20 cellular contexts compared by ENCODE assay signal in the genomic region with DNA sequence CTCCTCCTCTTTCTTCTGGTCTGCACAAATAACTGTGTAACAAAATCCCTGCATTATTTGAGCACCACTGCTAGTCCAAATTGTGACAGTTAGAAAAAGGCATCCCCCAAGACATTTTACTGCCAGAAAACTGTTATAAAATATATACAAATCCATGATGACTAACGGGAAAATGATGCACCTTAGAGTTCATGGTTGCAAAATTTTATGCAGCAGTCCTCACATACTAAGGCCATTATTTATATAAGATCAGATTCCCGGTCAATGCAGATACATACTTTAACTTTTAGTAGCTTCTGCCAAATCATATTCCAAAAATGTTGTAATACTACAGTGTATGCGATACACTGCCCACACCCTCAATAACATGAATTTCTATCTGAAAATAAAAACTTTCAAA.
A peak's percentile ranks its signal among the peaks of the same experiment; 100 is the strongest.
DNase-seq lines count a peak whose midpoint lies in the region; ATAC-seq and TF ChIP-seq lines count a peak whose summit lies in the region.
"Had no signal": no experiment of that assay in that cellular context is flagged by ENCODE, and none has a peak within 500 bp of the region (broad histone marks: within the 10 kb centered on the region; RNA-seq: fewer than 3 reads in every experiment).

No MANE protein-coding gene starts in this region.

- H3K9me3 ChIP-seq in AG04450 (ENCODE audit: control insufficient read depth, insufficient read depth, low read length): no peaks in the 10 kb centered on the region

- no peaks in the 10 kb centered on the region for H3K4me1 Mint-ChIP-seq in activated T-helper 17 cell treated with anti-CD3 and anti-CD28 coated beads, Interleukin-2, amount 50 U/mL, for 72 hours
- H3K4me1 Mint-ChIP-seq: activated naive CD4-positive, alpha-beta T cell treated with anti-CD3 and anti-CD28 coated beads, Interleukin-2, amount 10 ng/mL, durations not matched to agents 7 days and 5 days; endodermal cell; naive thymus-derived CD8-positive, alpha-beta T cell had no signal

- H3K27me3 ChIP-seq in AG04450 (ENCODE audit: control insufficient read depth, insufficient read depth, low read length): no peaks in the 10 kb centered on the region

- no peak overlapping the region for H3K27ac Mint-ChIP-seq in activated T-helper 17 cell treated with anti-CD3 and anti-CD28 coated beads, Interleukin-2, amount 50 U/mL, for 72 hours
- H3K27ac Mint-ChIP-seq: activated naive CD4-positive, alpha-beta T cell treated with anti-CD3 and anti-CD28 coated beads, Interleukin-2, amount 10 ng/mL, durations not matched to agents 7 days and 5 days; endodermal cell had no signal

- H3K27me3 Mint-ChIP-seq in activated T-helper 17 cell treated with anti-CD3 and anti-CD28 coated beads, Interleukin-2, amount 50 U/mL, for 72 hours: peaks cover 5% of the 10 kb centered on the region

- peak; percentile 72 for DNase-seq in AG04450 (ENCODE audit: low read depth, low spot score)
- peak; percentile 98 for DNase-seq in HS-5 (ENCODE audit: low read depth)
- peak; percentile 72 for DNase-seq in astrocyte of the spinal cord (ENCODE audit: low read depth, low spot score)
- DNase-seq in hepatic stellate cell (ENCODE audit: low spot score): peak; percentile 49
- no peak for DNase-seq in COLO829 (ENCODE audit: low spot score)
- DNase-seq in NCI-H2107 treated with DMSO at 0.1 percent for 48 hours (lab: John Stamatoyannopoulos, UW; ENCODE audit: unreplicated experiment): no peak
- DNase-seq: activated CD4-positive, alpha-beta T cell treated with anti-CD3 and anti-CD28 coated beads for 48 hours; activated naive CD4-positive, alpha-beta T cell treated with anti-CD3 and anti-CD28 coated beads, Interleukin-2, amount 10 ng/mL, durations not matched to agents 7 days and 5 days; Calu3; caudate nucleus; endodermal cell; GOT3; naive thymus-derived CD8-positive, alpha-beta T cell; NCI-H1694; NCI-H510A; stimulated activated naive CD4-positive, alpha-beta T cell treated with Interleukin-2 at 50 U/mL for 16 hours; T-helper 9 cell had no signal

- H3K27ac ChIP-seq in AG04450 (ENCODE audit: low read depth, low read length): no peak overlapping the region

- no peak for TF ChIP-seq CTCF in AG04450 (IDR thresholded peaks at IDR 0.05; ENCODE audit: low read depth, low read length)
- no peak for TF ChIP-seq CTCF in astrocyte of the spinal cord (IDR thresholded peaks at IDR 0.05; ENCODE audit: low read depth, low read length)

- no peaks in the 10 kb centered on the region for H3K9me3 Mint-ChIP-seq in activated T-helper 17 cell treated with anti-CD3 and anti-CD28 coated beads, Interleukin-2, amount 50 U/mL, for 72 hours
- H3K9me3 Mint-ChIP-seq: activated naive CD4-positive, alpha-beta T cell treated with anti-CD3 and anti-CD28 coated beads, Interleukin-2, amount 10 ng/mL, durations not matched to agents 7 days and 5 days; endodermal cell; naive thymus-derived CD8-positive, alpha-beta T cell had no signal

- no peak overlapping the region for H3K4me3 Mint-ChIP-seq in activated T-helper 17 cell treated with anti-CD3 and anti-CD28 coated beads, Interleukin-2, amount 50 U/mL, for 72 hours
- H3K4me3 Mint-ChIP-seq: activated naive CD4-positive, alpha-beta T cell treated with anti-CD3 and anti-CD28 coated beads, Interleukin-2, amount 10 ng/mL, durations not matched to agents 7 days and 5 days; endodermal cell; naive thymus-derived CD8-positive, alpha-beta T cell had no signal

- in situ Hi-C loops in astrocyte of the spinal cord (cut with HindIII; ENCODE audit: low sequenced_read_pairs): no loop called here

- no peak for ATAC-seq in activated T-helper 17 cell treated with anti-CD3 and anti-CD28 coated beads, Interleukin-2, amount 50 U/mL, for 72 hours (replicated peaks)
- ATAC-seq in HG02623 (IDR thresholded peaks at IDR 0.05; ENCODE audit: unreplicated experiment): no peak
- ATAC-seq: naive thymus-derived CD8-positive, alpha-beta T cell had no signal

- H3K4me3 ChIP-seq in AG04450 (ENCODE audit: low read depth, low read length): no peak overlapping the region
- no peak overlapping the region for H3K4me3 ChIP-seq in astrocyte of the spinal cord (ENCODE audit: low read depth, low read length)
- H3K4me3 ChIP-seq: lung had no signal

- H3K36me3 Mint-ChIP-seq in activated T-helper 17 cell treated with anti-CD3 and anti-CD28 coated beads, Interleukin-2, amount 50 U/mL, for 72 hours (ENCODE audit: low read depth): no peaks in the 10 kb centered on the region
- H3K36me3 Mint-ChIP-seq: activated naive CD4-positive, alpha-beta T cell treated with anti-CD3 and anti-CD28 coated beads, Interleukin-2, amount 10 ng/mL, durations not matched to agents 7 days and 5 days; naive thymus-derived CD8-positive, alpha-beta T cell had no signal

- CTCF ChIA-PET in AG04450 (lab: Charles Lee): interaction anchor here (0.6 kb wide), 1 partner anchor 21 kb away, joined by 3 read pairs; no protein-coding TSS in a partner anchor

- POLR2A ChIA-PET in AG04450 (lab: Yijun Ruan, JAX): interaction anchor here (0.8 to 1.1 kb wide), 2 partner anchors 22 to 26 kb away, joined by 3 to 8 read pairs; no protein-coding TSS in a partner anchor

Comparison
In these comparisons a context has a peak if more than half of its experiments do, and no peak if none do; other contexts are left out.
1. DNase-seq: peak in AG04450 (single experiment), HS-5 (single experiment), astrocyte of the spinal cord (single experiment) and hepatic stellate cell (single experiment); none in COLO829 (single experiment) and NCI-H2107 treated with DMSO at 0.1 percent for 48 hours (single experiment).